32 cellular contexts compared by ENCODE assay signal in the genomic region with DNA sequence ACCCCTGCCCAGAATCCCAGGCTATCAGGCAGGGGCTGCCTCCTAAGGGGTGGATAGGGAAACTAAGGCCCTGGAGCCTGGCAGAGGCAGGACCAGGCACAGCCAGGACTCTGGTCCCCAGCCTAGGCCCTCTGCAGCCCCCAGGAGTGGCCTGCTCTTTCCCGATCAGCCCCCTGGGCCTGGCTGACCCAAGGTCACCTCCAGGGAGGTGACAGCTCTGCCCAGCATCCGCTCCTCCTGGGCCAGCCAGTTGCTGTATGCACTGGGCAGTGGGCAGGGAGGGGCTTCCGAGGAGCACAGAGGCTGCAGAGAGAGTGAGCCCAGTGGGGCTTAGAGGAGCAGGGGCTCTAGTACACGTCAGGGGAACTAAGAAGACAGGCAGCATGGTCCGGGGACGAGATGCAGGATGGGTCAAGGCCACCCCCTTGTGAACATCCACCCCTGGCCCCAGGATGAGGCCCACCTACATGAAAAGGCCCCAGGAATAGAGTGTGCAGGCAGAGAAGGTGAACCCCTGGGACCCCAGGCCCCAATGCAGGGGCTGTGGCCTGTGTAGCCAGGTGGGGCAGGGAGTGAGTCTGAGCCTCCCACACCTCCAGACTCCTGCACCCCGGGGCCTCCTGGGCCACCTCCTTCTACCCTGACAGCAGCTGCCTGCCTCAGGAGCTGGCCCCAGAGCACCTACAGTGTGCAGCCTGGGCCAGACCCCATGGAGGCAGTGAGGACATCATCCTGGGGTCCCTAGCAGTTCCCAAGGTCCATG. TPM values are rescaled to one million over a fixed set of nuclear protein-coding genes. Genes with fewer than 3 reads are reported as not detected.
DNase-seq lines count a peak whose midpoint lies in the region; ATAC-seq, FAIRE-seq and TF ChIP-seq lines count a peak whose summit lies in the region.
"Had no signal": no experiment of that assay in that cellular context is flagged by ENCODE, and none has a peak within 500 bp of the region (broad histone marks: within the 10 kb centered on the region; RNA-seq: fewer than 3 reads in every experiment).

No MANE protein-coding gene starts in this region.

- H2AK5ac ChIP-seq in H9 (ENCODE audit: insufficient read length, low read length), result no peak overlapping the region
- peak overlapping the region; percentile 27 for H2AK5ac ChIP-seq in trophoblast cell (ENCODE audit: low read length)

- H3K14ac ChIP-seq in H9 (ENCODE audit: insufficient read depth, low read length) (peak overlapping the region; percentile 26), trophoblast cell (ENCODE audit: low read length) (peak overlapping the region; percentile 76)

- H3K4me1 ChIP-seq in H9 (ENCODE audit: insufficient read depth, low read length), result peaks cover 11% of the 10 kb centered on the region
- H3K4me1 ChIP-seq in RWPE2 (ENCODE audit: insufficient read depth, poor library complexity, severe bottlenecking), result peaks cover 6% of the 10 kb centered on the region
- peaks cover 24% of the 10 kb centered on the region for H3K4me1 ChIP-seq in keratinocyte (ENCODE audit: control insufficient read depth, extremely low read depth, insufficient read depth, low read length)
- H3K4me1 ChIP-seq in trophoblast cell (ENCODE audit: control insufficient read depth in 1 of 2, insufficient read depth in 2 of 2, low read length in 2 of 2), result peaks cover 34 to 55% of the 10 kb centered on the region in 2 experiments
- H3K4me1 ChIP-seq: colonic mucosa, pancreas had no signal

- H2AFZ ChIP-seq in H9 (ENCODE audit: low read length), result no peak overlapping the region
- H2AFZ ChIP-seq in keratinocyte (ENCODE audit: control insufficient read depth, low read length), result peak overlapping the region; percentile 15
- H2AFZ ChIP-seq in trophoblast cell (ENCODE audit: insufficient read depth, low read length, poor library complexity), result no peak overlapping the region

- H2BK120ac ChIP-seq in H9 (ENCODE audit: low read depth, low read length, poor library complexity, severe bottlenecking) (no peak overlapping the region), trophoblast cell (ENCODE audit: insufficient read depth, low read length, poor library complexity) (peak overlapping the region; percentile 87)

- H4K91ac ChIP-seq in H9 (ENCODE audit: insufficient read length, low read depth, low read length), result no peak overlapping the region
- H4K91ac ChIP-seq in trophoblast cell (ENCODE audit: low read depth, low read length), result peak overlapping the region; percentile 86

- ATAC-seq in RWPE2 (ENCODE audit: low read depth), result no peak; the same call in 2 of the 3 replicates
- no peak for ATAC-seq in HG03565 (IDR thresholded peaks at IDR 0.05; ENCODE audit: unreplicated experiment)
- ATAC-seq: activated T-cell treated with anti-CD3 and anti-CD28 coated beads, Interleukin-2, amount 50 U/mL, for 4 hours; CD8-positive, alpha-beta T cell; pancreas; T-helper 17 cell had no signal

- H3K27ac Mint-ChIP-seq in H9, result no peak overlapping the region; a peak in 1 of 7 replicates
- H3K27ac Mint-ChIP-seq: activated naive CD8-positive, alpha-beta T cell treated with anti-CD3 and anti-CD28 coated beads, Interleukin-2, amount 10 ng/mL, durations not matched to agents 7 days and 5 days; CD8-positive, alpha-beta T cell; nephron progenitor cell; T-helper 17 cell had no signal

- no peak overlapping the region for H4K5ac ChIP-seq in H9 (ENCODE audit: insufficient read length, low read depth, low read length)

- H3K18ac ChIP-seq in H9 (ENCODE audit: insufficient read length, low read depth, low read length) (no peak overlapping the region), trophoblast cell (ENCODE audit: low read length) (peak overlapping the region; percentile 67)

- H4K12ac ChIP-seq in trophoblast cell (ENCODE audit: low read depth, low read length), result peak overlapping the region; percentile 16

- no peak overlapping the region for H3K23ac ChIP-seq in H9 (ENCODE audit: insufficient read length, low read depth, low read length)
- H3K23ac ChIP-seq in trophoblast cell (ENCODE audit: low read length), result no peak overlapping the region

- no peaks in the 10 kb centered on the region for H3K27me3 ChIP-seq in H9 (ENCODE audit: insufficient read depth, low read length)
- no peaks in the 10 kb centered on the region for H3K27me3 ChIP-seq in RWPE2 (ENCODE audit: insufficient read depth, poor library complexity, severe bottlenecking)
- no peaks in the 10 kb centered on the region for H3K27me3 ChIP-seq in keratinocyte (ENCODE audit: control insufficient read depth, extremely low read depth, insufficient read depth, low read length)
- H3K27me3 ChIP-seq in trophoblast cell (ENCODE audit: insufficient read depth, low read length), result no peaks in the 10 kb centered on the region
- H3K27me3 ChIP-seq: BE2C, colonic mucosa, pancreas, vagina had no signal

- no peak overlapping the region for H3K4me3 Mint-ChIP-seq in H9
- H3K4me3 Mint-ChIP-seq: activated naive CD8-positive, alpha-beta T cell treated with anti-CD3 and anti-CD28 coated beads, Interleukin-2, amount 10 ng/mL, durations not matched to agents 7 days and 5 days; activated T-cell treated with anti-CD3 and anti-CD28 coated beads, Interleukin-2, amount 50 U/mL, for 4 hours; CD8-positive, alpha-beta T cell; nephron progenitor cell; T-helper 17 cell had no signal

- H2BK5ac ChIP-seq in H9 (ENCODE audit: insufficient read length, low read length) (no peak overlapping the region), trophoblast cell (ENCODE audit: low read depth, low read length, poor library complexity) (peak overlapping the region; percentile 15)

- H3K4me2 ChIP-seq in H9 (ENCODE audit: insufficient read depth, insufficient read length, low read length), result no peak overlapping the region
- peak overlapping the region; percentile 20 for H3K4me2 ChIP-seq in keratinocyte (ENCODE audit: control insufficient read depth, extremely low read depth, insufficient read depth, low read depth, low read length)
- no peak overlapping the region for H3K4me2 ChIP-seq in trophoblast cell (ENCODE audit: low read length)
- H3K4me2 ChIP-seq: SK-N-SH had no signal

- no peak for TF ChIP-seq CTCF in H9 (conservative IDR thresholded peaks at IDR 0.05)
- TF ChIP-seq CTCF in RWPE2 (IDR thresholded peaks at IDR 0.05; ENCODE audit: poor library complexity, severe bottlenecking), result no peak
- TF ChIP-seq CTCF in keratinocyte (optimal IDR thresholded peaks at IDR 0.05 in 1 of 3, IDR thresholded peaks at IDR 0.05 in 1 of 3, conservative IDR thresholded peaks at IDR 0.05 in 1 of 3; ENCODE audit: extremely low read depth in 1 of 3, insufficient read depth in 2 of 3, low read length in 3 of 3), result no peak

- H3K4ac ChIP-seq in H9 (ENCODE audit: low read depth, low read length) (no peak overlapping the region), trophoblast cell (ENCODE audit: low read depth, low read length) (peak overlapping the region; percentile 18)

- no peak overlapping the region for H2BK15ac ChIP-seq in H9 (ENCODE audit: low read depth, low read length)

- H3K4me3 ChIP-seq in RWPE2 (ENCODE audit: severe bottlenecking) (no peak overlapping the region), keratinocyte (ENCODE audit: control insufficient read depth in 2 of 3, extremely low read depth in 1 of 3, insufficient read depth in 2 of 3, low read depth in 1 of 3, low read length in 3 of 3) (no peak overlapping the region), trophoblast cell (ENCODE audit: low read depth, low read length) (no peak overlapping the region)
- H3K4me3 ChIP-seq: colonic mucosa, lung, pancreas, vagina had no signal

- H3T11ph ChIP-seq in H9 (ENCODE audit: low read length), result no peak overlapping the region

- H3K27me3 Mint-ChIP-seq in H9 (ENCODE audit: low read depth), result no peaks in the 10 kb centered on the region; the same call in 1 of the 2 replicates

- no peaks in the 10 kb centered on the region for H3K36me3 ChIP-seq in RWPE2 (ENCODE audit: low read depth)
- H3K36me3 ChIP-seq in keratinocyte (ENCODE audit: control insufficient read depth in 2 of 2, extremely low read depth in 1 of 2, insufficient read depth in 2 of 2, low read length in 2 of 2), result no peaks in the 10 kb centered on the region
- peaks cover 0 to 5% of the 10 kb centered on the region in 2 experiments for H3K36me3 ChIP-seq in trophoblast cell (ENCODE audit: control insufficient read depth in 1 of 2, insufficient read depth in 2 of 2, low read length in 2 of 2)
- H3K36me3 ChIP-seq: BE2C, colonic mucosa, pancreas, vagina had no signal

- H3K4me1 Mint-ChIP-seq in H9, result peaks cover 41 to 54% of the 10 kb centered on the region in 2 experiments

- H3K9me3 ChIP-seq in H9 (ENCODE audit: control insufficient read depth, low read depth, low read length) (no peaks in the 10 kb centered on the region), RWPE2 (ENCODE audit: severe bottlenecking) (no peaks in the 10 kb centered on the region), keratinocyte (ENCODE audit: control insufficient read depth, low read depth, low read length) (no peaks in the 10 kb centered on the region), trophoblast cell (ENCODE audit: insufficient read depth, low read depth, low read length) (peaks cover 6% of the 10 kb centered on the region)
- H3K9me3 ChIP-seq: BE2C, colonic mucosa, pancreas, SK-N-SH, vagina had no signal

- no peaks in the 10 kb centered on the region for H3K9me1 ChIP-seq in keratinocyte (ENCODE audit: control insufficient read depth, extremely low read depth, insufficient read depth, low read length)

- H3K79me2 ChIP-seq in H9 (ENCODE audit: insufficient read depth, low read length) (no peaks in the 10 kb centered on the region), keratinocyte (ENCODE audit: control insufficient read depth, insufficient read depth, low read length) (no peaks in the 10 kb centered on the region), trophoblast cell (ENCODE audit: control insufficient read depth, insufficient read depth, low read length, poor library complexity) (peaks cover 3% of the 10 kb centered on the region)

- DNase-seq in H9 (no peak), RWPE2 (ENCODE audit: low spot score) (no peak), keratinocyte (ENCODE audit: low read depth, low spot score) (no peak), trophoblast cell (no peak), NCI-H226 (no peak), NCI-H510A treated with DMSO at 0.1 percent for 48 hours (lab: John Stamatoyannopoulos, UW) (no peak)
- DNase-seq: activated gamma-delta T cell; activated naive CD8-positive, alpha-beta T cell treated with anti-CD3 and anti-CD28 coated beads, Interleukin-2, amount 10 ng/mL, durations not matched to agents 7 days and 5 days; activated T-cell treated with anti-CD3 and anti-CD28 coated beads, Interleukin-2, amount 50 U/mL, for 4 hours; aorta; colonic mucosa; DMS 273 treated with DMSO at 0.1 percent for 48 hours; effector CD8-positive, alpha-beta T cell; EL; HCEC 1CT; IMR-90; NCI-H1436 treated with DMSO at 0.1 percent for 48 hours; SK-N-SH; small intestine; stimulated activated naive CD4-positive, alpha-beta T cell; T-helper 17 cell had no signal

- no peaks in the 10 kb centered on the region for H3K9me3 Mint-ChIP-seq in H9
- H3K9me3 Mint-ChIP-seq: activated naive CD8-positive, alpha-beta T cell treated with anti-CD3 and anti-CD28 coated beads, Interleukin-2, amount 10 ng/mL, durations not matched to agents 7 days and 5 days; activated T-cell treated with anti-CD3 and anti-CD28 coated beads, Interleukin-2, amount 50 U/mL, for 4 hours; CD8-positive, alpha-beta T cell; nephron progenitor cell had no signal

- no CpG with 5 or more reads among the region's 7 CpGs for WGBS in H9 (ENCODE audit: extremely low coverage, insufficient read length, low lambda C conversion rate)
- no CpG with 5 or more reads among the region's 7 CpGs for WGBS in trophoblast cell (ENCODE audit: extremely low coverage, insufficient coverage, insufficient read length)

- H2BK12ac ChIP-seq in H9 (ENCODE audit: insufficient read length, low read depth, low read length) (no peak overlapping the region), trophoblast cell (ENCODE audit: low read length) (peak overlapping the region; percentile 48)

- FAIRE-seq in keratinocyte (lab: Jason Lieb, UNC), result no peak
- FAIRE-seq: GM12891, islet of Langerhans, pancreas, small intestine, TTC549 had no signal

- H3K27ac ChIP-seq in H9 (ENCODE audit: insufficient read length, low read depth, low read length), result no peak overlapping the region
- H3K27ac ChIP-seq in RWPE2 (ENCODE audit: poor library complexity, severe bottlenecking), result peak overlapping the region; percentile 13
- no peak overlapping the region for H3K27ac ChIP-seq in keratinocyte (ENCODE audit: control insufficient read depth, insufficient read depth, low read length)
- peak overlapping the region; percentile 38 for H3K27ac ChIP-seq in trophoblast cell (ENCODE audit: low read depth, low read length)
- H3K27ac ChIP-seq: colonic mucosa, epithelial cell of prostate, pancreas, vagina had no signal

- H3K36me3 Mint-ChIP-seq in H9 (ENCODE audit: insufficient read depth in 1 of 3, low read depth in 3 of 3), result no peaks in the 10 kb centered on the region
- H3K36me3 Mint-ChIP-seq: activated naive CD8-positive, alpha-beta T cell treated with anti-CD3 and anti-CD28 coated beads, Interleukin-2, amount 10 ng/mL, durations not matched to agents 7 days and 5 days; CD8-positive, alpha-beta T cell had no signal

- H3K9ac ChIP-seq in H9 (ENCODE audit: extremely low read depth, insufficient read length, low read length) (no peak overlapping the region), keratinocyte (ENCODE audit: control insufficient read depth, extremely low read depth, insufficient read depth, low read length) (peak overlapping the region; percentile 37), trophoblast cell (ENCODE audit: low read length) (no peak overlapping the region)
- H3K9ac ChIP-seq: SK-N-SH had no signal

- H3K79me1 ChIP-seq in H9 (ENCODE audit: insufficient read depth, low read depth, low read length, poor library complexity, severe bottlenecking) (no peaks in the 10 kb centered on the region), trophoblast cell (ENCODE audit: low read length) (peaks cover 27% of the 10 kb centered on the region)

- H4K20me1 ChIP-seq in H9 (ENCODE audit: control insufficient read depth, insufficient read depth, insufficient read length) (no peaks in the 10 kb centered on the region), keratinocyte (ENCODE audit: control insufficient read depth, extremely low read depth, insufficient read depth, low read length) (peaks cover 3% of the 10 kb centered on the region)

- no peaks in the 10 kb centered on the region for H3K23me2 ChIP-seq in H9 (ENCODE audit: insufficient read length, low read depth, low read length, poor library complexity, severe bottlenecking)

- no peak overlapping the region for H2BK20ac ChIP-seq in H9 (ENCODE audit: low read depth, low read length, poor library complexity, severe bottlenecking)

- no peak overlapping the region for H4K8ac ChIP-seq in H9 (replicated peaks; ENCODE audit: insufficient read length, low read depth, low read length)
- H4K8ac ChIP-seq in trophoblast cell (ENCODE audit: low read depth, low read length), result peak overlapping the region; percentile 57

- dilution Hi-C loops in keratinocyte (cut with MboI; ENCODE audit: extremely low pct_ligation_motif_present, low sequenced_read_pairs), result no loop called here

- H3K56ac ChIP-seq in H9 (ENCODE audit: insufficient read length, low read depth, low read length), result no peak overlapping the region

RNA-seq across cellular contexts. Expression of a gene that starts 32.8 kb away (rescaled TPM):
- total RNA-seq in H9 (2021), result 0.66 and 0.77 TPM in 2 replicates
- 1.7 to 2.5 TPM (median 2.3 TPM) in 3 replicates for polyA plus RNA-seq in keratinocyte
- 0.75 TPM for polyA plus RNA-seq in keratinocyte (2011; ENCODE audit: low read depth)
- 1.7 and 2.3 TPM in 2 replicates for polyA plus RNA-seq in keratinocyte (2011; cell fraction: cytosol; rRNA removed)
- 6.2 and 6.4 TPM in 2 replicates for polyA plus RNA-seq in keratinocyte (2011; cell fraction: nucleus; rRNA removed)
- polyA plus RNA-seq in keratinocyte (2012; ENCODE audit: low replicate concordance), result 2.1 and 2.4 TPM in 2 replicates
- polyA minus RNA-seq in keratinocyte, result 3.9 to 6.0 TPM (median 4.9 TPM) in 3 replicates
- polyA minus RNA-seq in keratinocyte (2011; cell fraction: cytosol; rRNA and poly(A)+ RNA removed), result 4.4 TPM
- polyA minus RNA-seq in keratinocyte (2011; cell fraction: nucleus; rRNA and poly(A)+ RNA removed), result 4.8 and 5.7 TPM in 2 replicates
- polyA plus RNA-seq in trophoblast cell (2013), result 5.1 and 5.7 TPM in 2 replicates
- total RNA-seq: CD8-positive, alpha-beta T cell had no signal

Comparison
In these comparisons a context has a peak if more than half of its experiments do, and no peak if none do; other contexts are left out.
1. H3K27ac ChIP-seq: peak in RWPE2 (single experiment) and trophoblast cell (single experiment); none in H9 (single experiment) and keratinocyte (single experiment).